8 cellular contexts compared by ENCODE assay signal in genomic region chr22:20437253-20438065, GRCh38. TPM values are rescaled to one million over a fixed set of nuclear protein-coding genes. Genes with fewer than 3 reads are reported as not detected.
DNase-seq lines count a peak whose midpoint lies in the region; ATAC-seq lines count a peak whose summit lies in the region.

Gene SCARF2, minus strand, starts transcription at chr22:20437825. Its CDS starts 71 bp downstream, at chr22:20437754.

- no peaks in the 10 kb centered on the region for H3K9me3 ChIP-seq in right cardiac atrium (ENCODE audit: control insufficient read depth, low read length)

- no peak for ATAC-seq in activated T-helper 17 cell treated with anti-CD3 and anti-CD28 coated beads, Interleukin-2, amount 50 U/mL, for 72 hours (replicated peaks)
- ATAC-seq in right cardiac atrium (peak; percentile 76 to 77), GM19328 (IDR thresholded peaks at IDR 0.05; ENCODE audit: unreplicated experiment) (no peak)

- no peak within 1 kb of the TSS for H3K27ac Mint-ChIP-seq in activated CD4-positive, alpha-beta T cell treated with anti-CD3 and anti-CD28 coated beads, Interleukin-2, amount 10 ng/mL, durations not matched to agents 7 days and 5 days
- peak within 1 kb of the TSS; percentile 52 for H3K27ac Mint-ChIP-seq in activated T-helper 17 cell treated with anti-CD3 and anti-CD28 coated beads, Interleukin-2, amount 50 U/mL, for 72 hours

- no peaks in the 10 kb centered on the region for H3K27me3 ChIP-seq in right cardiac atrium (ENCODE audit: control insufficient read depth, insufficient read depth)

- WGBS in right cardiac atrium = under 1% methylated on average over 87 of the region's 87 CpGs

- H3K27me3 Mint-ChIP-seq in activated CD4-positive, alpha-beta T cell treated with anti-CD3 and anti-CD28 coated beads, Interleukin-2, amount 10 ng/mL, durations not matched to agents 7 days and 5 days = peaks cover 55% of the 10 kb centered on the region
- H3K27me3 Mint-ChIP-seq in activated T-helper 17 cell treated with anti-CD3 and anti-CD28 coated beads, Interleukin-2, amount 50 U/mL, for 72 hours = peaks cover 26% of the 10 kb centered on the region

- CTCF ChIA-PET in activated CD4-positive, alpha-beta T cell treated with anti-CD3 and anti-CD28 coated beads, Interleukin-2, amount 10 ng/mL, durations not matched to agents 7 days and 5 days (lab: Charles Lee) = interaction anchor here (1.2 kb wide), 1 partner anchor 19 kb away, joined by 6 read pairs; no protein-coding TSS in a partner anchor

- intact Hi-C loops in right cardiac atrium (cut with DNase I) = loop anchor here in 1 of 4 donors (10.0 kb wide), 1 partner anchor 57 kb away; the partner anchor contains the start of gene KLHL22

- H3K9me3 Mint-ChIP-seq in activated CD4-positive, alpha-beta T cell treated with anti-CD3 and anti-CD28 coated beads, Interleukin-2, amount 10 ng/mL, durations not matched to agents 7 days and 5 days = no peaks in the 10 kb centered on the region
- H3K9me3 Mint-ChIP-seq in activated T-helper 17 cell treated with anti-CD3 and anti-CD28 coated beads, Interleukin-2, amount 50 U/mL, for 72 hours = no peaks in the 10 kb centered on the region

- POLR2A ChIA-PET in activated CD4-positive, alpha-beta T cell treated with anti-CD3 and anti-CD28 coated beads, Interleukin-2, amount 10 ng/mL, durations not matched to agents 7 days and 5 days (lab: Charles Lee) = no interaction called here

- DNase-seq in activated CD4-positive, alpha-beta T cell treated with anti-CD3 and anti-CD28 coated beads, Interleukin-2, amount 10 ng/mL, durations not matched to agents 7 days and 5 days = no peak
- DNase-seq in activated CD4-positive, alpha-beta T cell treated with anti-CD3 and anti-CD28 coated beads, Interleukin-2, amount 50 U/mL, for 1 hour = no peak
- DNase-seq in right cardiac atrium (peak; percentile 72 to 92 (median 92)), retina (peak; percentile 53), NOMO-1 (lab: John Stamatoyannopoulos, UW; ENCODE audit: unreplicated experiment in 2 of 2) (no peak)
- no peak for DNase-seq in activated CD4-positive, alpha-beta T cell treated with anti-CD3 and anti-CD28 coated beads, Interleukin-2, amount 50 U/mL, for 4 hours

- peaks cover 9% of the 10 kb centered on the region for H3K4me1 Mint-ChIP-seq in activated CD4-positive, alpha-beta T cell treated with anti-CD3 and anti-CD28 coated beads, Interleukin-2, amount 10 ng/mL, durations not matched to agents 7 days and 5 days
- peaks cover 6% of the 10 kb centered on the region for H3K4me1 Mint-ChIP-seq in activated T-helper 17 cell treated with anti-CD3 and anti-CD28 coated beads, Interleukin-2, amount 50 U/mL, for 72 hours

- no peaks in the 10 kb centered on the region for H3K36me3 Mint-ChIP-seq in activated CD4-positive, alpha-beta T cell treated with anti-CD3 and anti-CD28 coated beads, Interleukin-2, amount 10 ng/mL, durations not matched to agents 7 days and 5 days (ENCODE audit: low read depth)
- peaks cover 9% of the 10 kb centered on the region for H3K36me3 Mint-ChIP-seq in activated T-helper 17 cell treated with anti-CD3 and anti-CD28 coated beads, Interleukin-2, amount 50 U/mL, for 72 hours (ENCODE audit: low read depth)

- no peaks in the 10 kb centered on the region for H3K4me1 ChIP-seq in right cardiac atrium (ENCODE audit: control insufficient read depth, insufficient read depth, low read length)

- H3K27ac ChIP-seq in right cardiac atrium (ENCODE audit: low read length) = peak within 1 kb of the TSS; percentile 68

- peak within 1 kb of the TSS; percentile 43 for H3K4me3 Mint-ChIP-seq in activated CD4-positive, alpha-beta T cell treated with anti-CD3 and anti-CD28 coated beads, Interleukin-2, amount 10 ng/mL, durations not matched to agents 7 days and 5 days
- H3K4me3 Mint-ChIP-seq in activated T-helper 17 cell treated with anti-CD3 and anti-CD28 coated beads, Interleukin-2, amount 50 U/mL, for 72 hours = peak within 1 kb of the TSS; percentile 81

- peak within 1 kb of the TSS; percentile 70 for H3K4me3 ChIP-seq in right cardiac atrium (ENCODE audit: low read length)

RNA-seq across cellular contexts. Expression of gene SCARF2, which starts in this region (rescaled TPM):
- total RNA-seq in activated CD4-positive, alpha-beta T cell treated with anti-CD3 and anti-CD28 coated beads, Interleukin-2, amount 10 ng/mL, durations not matched to agents 7 days and 5 days = 1 to 10 TPM; 1.1 to 1.2 TPM
- total RNA-seq in activated T-helper 17 cell treated with anti-CD3 and anti-CD28 coated beads, Interleukin-2, amount 50 U/mL, for 72 hours = 1 to 10 TPM in 1 of 2 donors, under 1 TPM in 1; 0.43 to 1.5 TPM
- total RNA-seq in right cardiac atrium = 1 to 10 TPM; 4.6 to 7.1 (median 4.9) TPM
- 2.9 TPM for polyA plus RNA-seq in right cardiac atrium

Comparison
In these comparisons a context has a peak if more than half of its experiments do, and no peak if none do; other contexts are left out.
1. DNase-seq: peak in right cardiac atrium (3 of 3) and retina (single experiment); none in activated CD4-positive, alpha-beta T cell treated with anti-CD3 and anti-CD28 coated beads, Interleukin-2, amount 10 ng/mL, durations not matched to agents 7 days and 5 days (single experiment), activated CD4-positive, alpha-beta T cell treated with anti-CD3 and anti-CD28 coated beads, Interleukin-2, amount 50 U/mL, for 1 hour (single experiment), NOMO-1 (0 of 2) and activated CD4-positive, alpha-beta T cell treated with anti-CD3 and anti-CD28 coated beads, Interleukin-2, amount 50 U/mL, for 4 hours (0 of 2).
2. ATAC-seq: peak in right cardiac atrium (2 of 2); none in activated T-helper 17 cell treated with anti-CD3 and anti-CD28 coated beads, Interleukin-2, amount 50 U/mL, for 72 hours (single experiment) and GM19328 (single experiment).